In genomic region chr21:35852820-35853219, GRCh38 we compare ENCODE assay signal across 21 cellular contexts.
DNase-seq lines count a peak whose midpoint lies in the region; ATAC-seq and TF ChIP-seq lines count a peak whose summit lies in the region.
"Had no signal": no experiment of that assay in that cellular context is flagged by ENCODE, and none has a peak within 500 bp of the region (broad histone marks: within the 10 kb centered on the region; RNA-seq: fewer than 3 reads in every experiment).

No MANE protein-coding gene starts in this region.

- H3K27ac ChIP-seq in subcutaneous abdominal adipose tissue (ENCODE audit: low read depth, low read length) = peak overlapping the region; percentile 58
- H3K27ac ChIP-seq: Peyer's patch, SJCRH30 had no signal

- H3K9me3 ChIP-seq in subcutaneous abdominal adipose tissue (ENCODE audit: control insufficient read depth in 5 of 5, low read length in 5 of 5) = no peaks in the 10 kb centered on the region
- H3K9me3 ChIP-seq: BE2C, Peyer's patch, SJCRH30 had no signal

- H3K9ac ChIP-seq in subcutaneous abdominal adipose tissue (ENCODE audit: low read length in 5 of 5) = peak overlapping the region in 1 of 5 donors; percentile 40

- H3K4me1 ChIP-seq in subcutaneous abdominal adipose tissue (ENCODE audit: control insufficient read depth in 5 of 5, insufficient read depth in 5 of 5, low read length in 5 of 5) = peaks cover 0 to 32% (median 19%) of the 10 kb centered on the region in 5 donors
- H3K4me1 ChIP-seq: BE2C, Peyer's patch had no signal

- no peak for TF ChIP-seq CTCF in fibroblast of the aortic adventitia (IDR thresholded peaks at IDR 0.05; ENCODE audit: insufficient read depth, low read length)

- no peaks in the 10 kb centered on the region for H3K36me3 ChIP-seq in subcutaneous abdominal adipose tissue (ENCODE audit: control insufficient read depth in 5 of 5, insufficient read depth in 5 of 5, low read length in 5 of 5)
- H3K36me3 ChIP-seq: BE2C, Peyer's patch, SJCRH30 had no signal

- no peak overlapping the region for H3K4me3 ChIP-seq in fibroblast of the aortic adventitia (ENCODE audit: low read depth, low read length)
- no peak overlapping the region for H3K4me3 ChIP-seq in subcutaneous abdominal adipose tissue (ENCODE audit: low read depth in 1 of 5, low read length in 5 of 5)
- H3K4me3 ChIP-seq: Peyer's patch, SJCRH30 had no signal

- peaks cover 3 to 11% (median 7%) of the 10 kb centered on the region in 5 donors for H3K27me3 ChIP-seq in subcutaneous abdominal adipose tissue (ENCODE audit: control insufficient read depth in 5 of 5, insufficient read depth in 4 of 5, low read length in 5 of 5)
- H3K27me3 ChIP-seq: BE2C, Peyer's patch, SJCRH30 had no signal

- intact Hi-C loops in Right ventricle myocardium superior (cut with DNase I) = no loop called here
- intact Hi-C loops in left ventricle myocardium superior (cut with micrococcal nuclease) = no loop called here

- DNase-seq in Right ventricle myocardium superior (no peak), left ventricle myocardium superior (no peak), fibroblast of the aortic adventitia (ENCODE audit: low read depth) (peak; percentile 47), HUDEP-2 (lab: John Stamatoyannopoulos, UW; ENCODE audit: unreplicated experiment in 76 of 76) (no peak), NOMO-1 (lab: John Stamatoyannopoulos, UW; ENCODE audit: unreplicated experiment in 2 of 2) (no peak)
- DNase-seq: 8988T; ACHN; BE2C; CD4-positive, CD25-positive, alpha-beta regulatory T cell; DMS153; DND-41; NCI-H1048; NCI-H1417 treated with DMSO at 0.1 percent for 48 hours; NCI-H1694 treated with DMSO at 0.1 percent for 48 hours; NCI-H2081; NCI-H2227 treated with DMSO at 0.1 percent for 48 hours; NCI-H526 treated with DMSO at 0.1 percent for 48 hours; Peyer's patch; SJCRH30 had no signal

- ATAC-seq in Right ventricle myocardium superior (ENCODE audit: poor library complexity) (peak; percentile 19), left ventricle myocardium superior (no peak), HG03520 (IDR thresholded peaks at IDR 0.05; ENCODE audit: unreplicated experiment) (no peak)
